In the genomic region with DNA sequence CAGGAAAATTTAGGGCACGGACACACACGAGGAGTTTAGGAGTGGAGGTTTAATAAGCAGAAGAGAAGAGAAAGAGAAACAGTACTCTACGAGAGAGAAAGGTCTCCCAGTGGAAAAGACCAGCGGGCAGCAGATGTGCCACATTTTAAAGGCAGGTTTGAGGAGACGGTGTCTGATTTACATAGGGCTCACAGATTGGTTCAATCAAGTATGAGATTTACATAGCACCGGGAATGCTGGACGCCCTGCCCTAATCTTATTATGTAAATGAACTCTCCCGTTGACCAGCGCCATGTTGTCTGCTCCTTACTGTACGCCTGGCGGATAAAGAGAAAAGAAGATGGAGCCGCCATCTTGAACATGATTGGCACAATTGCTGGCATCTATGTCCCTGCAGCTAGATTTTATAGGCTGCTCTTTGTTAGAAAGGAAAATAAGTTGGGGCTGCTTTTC, we compare ENCODE assay signal across 12 cellular contexts. TPM values are rescaled to one million over a fixed set of nuclear protein-coding genes. Genes with fewer than 3 reads are reported as not detected.
DNase-seq lines count a peak whose midpoint lies in the region; ATAC-seq, FAIRE-seq and TF ChIP-seq lines count a peak whose summit lies in the region.
"Had no signal": no experiment of that assay in that cellular context is flagged by ENCODE, and none has a peak within 500 bp of the region (broad histone marks: within the 10 kb centered on the region; RNA-seq: fewer than 3 reads in every experiment).

No MANE protein-coding gene starts in this region.

- BruUV-seq in HepG2 (replicated peaks; lab: Mats Ljungman, UMichigan) = no TSS peak

- in situ Hi-C loops in HepG2 (cut with HindIII; ENCODE audit: extremely low pct_ligation_motif_present, low pct_unique_long_range_greater_than_20kb) = no loop called here

- H3K14ac ChIP-seq in trophoblast cell (ENCODE audit: low read length) = no peak overlapping the region

- H2BK12ac ChIP-seq in trophoblast cell (ENCODE audit: low read length) = no peak overlapping the region

- H4K91ac ChIP-seq in trophoblast cell (ENCODE audit: low read depth, low read length) = no peak overlapping the region

- POLR2A ChIA-PET in HepG2 (lab: Yijun Ruan, JAX) = interaction anchor here (2.0 to 12.0 kb wide), 3 partner anchors 13 to 39 kb away, joined by 12 to 211 read pairs (median 21); a partner anchor contains a TSS

- H4K8ac ChIP-seq in trophoblast cell (ENCODE audit: low read depth, low read length) = no peak overlapping the region

- TF ChIP-seq CTCF in HepG2 (CRISPR knock-in tag; IDR thresholded peaks at IDR 0.05) (no peak), right lobe of liver (IDR thresholded peaks at IDR 0.05) (no peak), kidney (IDR thresholded peaks at IDR 0.05; ENCODE audit: borderline replicate concordance, extremely low read depth, insufficient read depth) (no peak), uterus (IDR thresholded peaks at IDR 0.05) (no peak), GM10266 (IDR thresholded peaks at IDR 0.05; ENCODE audit: control insufficient read depth, insufficient read depth, low read depth, missing control alignments) (no peak)

- H3K9ac ChIP-seq in HepG2 (ENCODE audit: insufficient read depth, low read depth, low read length) = no peak overlapping the region
- no peak overlapping the region for H3K9ac ChIP-seq in kidney (ENCODE audit: low read length in 2 of 2)
- H3K9ac ChIP-seq in trophoblast cell (ENCODE audit: low read length) = no peak overlapping the region

- no peaks in the 10 kb centered on the region; a peak in 1 of 5 replicates for H3K27me3 ChIP-seq in HepG2 (ENCODE audit: control insufficient read depth in 1 of 2, insufficient read depth in 2 of 2, low read length in 2 of 2)
- H3K27me3 ChIP-seq in right lobe of liver = no peaks in the 10 kb centered on the region
- H3K27me3 ChIP-seq in uterus = no peaks in the 10 kb centered on the region
- no peaks in the 10 kb centered on the region for H3K27me3 ChIP-seq in trophoblast cell (ENCODE audit: insufficient read depth, low read length)

- H2AFZ ChIP-seq in HepG2 (ENCODE audit: low read length) = no peak overlapping the region
- no peak overlapping the region for H2AFZ ChIP-seq in trophoblast cell (ENCODE audit: insufficient read depth, low read length, poor library complexity)

- peaks cover 16% of the 10 kb centered on the region for H3K79me1 ChIP-seq in trophoblast cell (ENCODE audit: low read length)

- ATAC-seq in HepG2 = no peak
- no peak for ATAC-seq in right lobe of liver
- no peak for ATAC-seq in GM21381 (IDR thresholded peaks at IDR 0.05; ENCODE audit: unreplicated experiment)
- ATAC-seq: naive thymus-derived CD4-positive, alpha-beta T cell had no signal

- TF ChIP-seq EP300 in HepG2 (IDR thresholded peaks at IDR 0.05; ENCODE audit: low read depth in 2 of 2, low read length in 2 of 2) (no peak), HepG2 (CRISPR knock-in tag; IDR thresholded peaks at IDR 0.05; ENCODE audit: borderline replicate concordance) (no peak)

- H2BK5ac ChIP-seq in trophoblast cell (ENCODE audit: low read depth, low read length, poor library complexity) = no peak overlapping the region

- intact Hi-C loops in HepG2 (cut with micrococcal nuclease; ENCODE audit: unreplicated experiment) = loop anchor here (5.0 kb wide), 1 partner anchor 94 kb away; a partner anchor contains a TSS
- intact Hi-C loops in right lobe of liver (cut with DNase I) = no loop called here
- intact Hi-C loops in kidney (cut with DNase I) = no loop called here
- intact Hi-C loops in uterus (cut with DNase I; ENCODE audit: low total_unique reads) = no loop called here

- TF ChIP-seq POLR2A in HepG2 (IDR thresholded peaks at IDR 0.05; ENCODE audit: insufficient read depth in 1 of 2, low read depth in 2 of 2, low read length in 2 of 2) (no peak), right lobe of liver (IDR thresholded peaks at IDR 0.05) (no peak), uterus (IDR thresholded peaks at IDR 0.05) (no peak)

- H4K12ac ChIP-seq in trophoblast cell (ENCODE audit: low read depth, low read length) = no peak overlapping the region

- DNase-seq in HepG2 (ENCODE audit: low spot score) = no peak
- no peak for DNase-seq in right lobe of liver
- DNase-seq in astrocyte of the hippocampus (ENCODE audit: low read depth, low spot score) = peak; percentile 35
- peak; percentile 26 for DNase-seq in kidney
- no peak for DNase-seq in uterus
- DNase-seq in trophoblast cell = no peak
- DNase-seq in GM10266 (ENCODE audit: extremely low spot score) = no peak
- DNase-seq: activated CD4-positive, CD25-positive, alpha-beta regulatory T cell treated with anti-CD3 and anti-CD28 coated beads, Interleukin-2, amount 50 U/mL, for 72 hours; cortex of kidney; naive thymus-derived CD4-positive, alpha-beta T cell; stimulated activated CD4-positive, alpha-beta T cell treated with anti-CD3 and anti-CD28 coated beads, Interleukin-2, amount 100 ng/mL, for 48 hours had no signal

- no peak overlapping the region for H3K27ac ChIP-seq in HepG2 (ENCODE audit: extremely low read length, insufficient read depth, low read length)
- H3K27ac ChIP-seq in right lobe of liver = no peak overlapping the region
- no peak overlapping the region for H3K27ac ChIP-seq in kidney (ENCODE audit: low read depth in 2 of 2, low read length in 2 of 2)
- H3K27ac ChIP-seq in uterus = peak overlapping the region; percentile 87 to 91
- no peak overlapping the region for H3K27ac ChIP-seq in trophoblast cell (ENCODE audit: low read depth, low read length)

- no peaks in the 10 kb centered on the region for H3K36me3 ChIP-seq in HepG2 (replicated peaks in 1 of 2; ENCODE audit: control insufficient read depth in 1 of 2, insufficient read depth in 2 of 2, low read length in 2 of 2)
- H3K36me3 ChIP-seq in right lobe of liver = no peaks in the 10 kb centered on the region
- no peaks in the 10 kb centered on the region for H3K36me3 ChIP-seq in kidney (ENCODE audit: control insufficient read depth in 1 of 2, insufficient read depth in 2 of 2, low read length in 2 of 2)
- no peaks in the 10 kb centered on the region for H3K36me3 ChIP-seq in uterus
- H3K36me3 ChIP-seq in trophoblast cell (ENCODE audit: control insufficient read depth in 1 of 2, insufficient read depth in 2 of 2, low read length in 2 of 2) = no peaks in the 10 kb centered on the region

- H3K9me3 ChIP-seq in HepG2 (ENCODE audit: low read length) = no peaks in the 10 kb centered on the region
- no peaks in the 10 kb centered on the region for H3K9me3 ChIP-seq in right lobe of liver
- no peaks in the 10 kb centered on the region for H3K9me3 ChIP-seq in kidney (ENCODE audit: control insufficient read depth in 1 of 2, low read length in 2 of 2)
- no peaks in the 10 kb centered on the region for H3K9me3 ChIP-seq in uterus
- H3K9me3 ChIP-seq in trophoblast cell (ENCODE audit: insufficient read depth, low read depth, low read length) = no peaks in the 10 kb centered on the region

- H3K4me3 ChIP-seq in HepG2 (replicated peaks in 1 of 3; ENCODE audit: insufficient read depth in 1 of 3, low read depth in 2 of 3, low read length in 3 of 3) (no peak overlapping the region), right lobe of liver (no peak overlapping the region), kidney (ENCODE audit: low read length in 2 of 2) (no peak overlapping the region), uterus (no peak overlapping the region), trophoblast cell (ENCODE audit: low read depth, low read length) (no peak overlapping the region)

- H3K79me2 ChIP-seq in HepG2 (ENCODE audit: insufficient read depth, low read length) (no peaks in the 10 kb centered on the region), trophoblast cell (ENCODE audit: control insufficient read depth, insufficient read depth, low read length, poor library complexity) (peaks cover 4% of the 10 kb centered on the region)

- H4K20me1 ChIP-seq in HepG2 (ENCODE audit: insufficient read depth, low read length) = no peaks in the 10 kb centered on the region

- TF ChIP-seq RAD21 in HepG2 (CRISPR knock-in tag; IDR thresholded peaks at IDR 0.05) = no peak

- peaks cover 58% of the 10 kb centered on the region for H3K4me1 ChIP-seq in HepG2 (ENCODE audit: insufficient read depth, low read length)
- H3K4me1 ChIP-seq in right lobe of liver = peaks cover 0 to 10% (median 3%) of the 10 kb centered on the region in 4 donors
- peaks cover 21 to 25% of the 10 kb centered on the region in 2 donors for H3K4me1 ChIP-seq in kidney (ENCODE audit: control insufficient read depth in 1 of 2, insufficient read depth in 1 of 2, low read depth in 1 of 2, low read length in 2 of 2)
- H3K4me1 ChIP-seq in uterus = peaks cover 9 to 27% of the 10 kb centered on the region in 2 donors
- H3K4me1 ChIP-seq in trophoblast cell (ENCODE audit: control insufficient read depth in 1 of 2, insufficient read depth in 2 of 2, low read length in 2 of 2) = peaks cover 28 to 33% of the 10 kb centered on the region in 2 experiments

- H3K4ac ChIP-seq in trophoblast cell (ENCODE audit: low read depth, low read length) = no peak overlapping the region

- H3K4me2 ChIP-seq in HepG2 (ENCODE audit: low read depth, low read length) (no peak overlapping the region), trophoblast cell (ENCODE audit: low read length) (no peak overlapping the region)

- 86% methylated on average over 12 of the region's 12 CpGs for WGBS in HepG2 (ENCODE audit: low lambda C conversion rate)
- 89% methylated on average over 12 of the region's 12 CpGs for WGBS in right lobe of liver (ENCODE audit: insufficient coverage, low coverage, low lambda C conversion rate, missing lambda C conversion rate)
- no CpG with 5 or more reads among the region's 12 CpGs for WGBS in trophoblast cell (ENCODE audit: extremely low coverage, insufficient coverage, insufficient read length)

- H3K23ac ChIP-seq in trophoblast cell (ENCODE audit: low read length) = no peak overlapping the region

- no peak overlapping the region for H3K18ac ChIP-seq in trophoblast cell (ENCODE audit: low read length)

- no peak overlapping the region for H2AK5ac ChIP-seq in trophoblast cell (ENCODE audit: low read length)

- no peak overlapping the region for H2BK120ac ChIP-seq in trophoblast cell (ENCODE audit: insufficient read depth, low read length, poor library complexity)

- CTCF ChIA-PET in HepG2 (lab: Yijun Ruan, JAX; ENCODE audit: low intra/inter-chr PET ratio, low total read pairs) = no interaction called here

- FAIRE-seq in HepG2 (lab: Jason Lieb, UNC) (no peak), kidney (lab: Jason Lieb, UNC) (no peak)

RNA-seq across cellular contexts. Expression of a gene that starts 17.9 kb away (rescaled TPM):
- total RNA-seq in HepG2 (2016; rRNA removed; fragmentation: Illumina TruSeq; extraction: Trizol) (232 and 319 TPM in 2 replicates), right lobe of liver (100 to 1,000 TPM in 3 of 6 experiments, 10 to 100 TPM in 3; 84.8 to 140 (median 106) TPM), kidney (171 TPM), uterus (100 to 1,000 TPM; 112 to 387 (median 295) TPM)
- total RNA-seq in HepG2 (2016; cell fraction: cytosol; rRNA removed; fragmentation: Illumina TruSeq; extraction: Trizol; ENCODE audit: low read depth) = 103 and 116 TPM in 2 replicates
- 208 and 321 TPM in 2 replicates for total RNA-seq in HepG2 (2016; cell fraction: insoluble cytoplasmic fraction; rRNA removed; fragmentation: Illumina TruSeq; extraction: Trizol)
- total RNA-seq in HepG2 (2016; cell fraction: membrane; rRNA removed; fragmentation: Illumina TruSeq; extraction: Trizol) = 196 and 209 TPM in 2 replicates
- total RNA-seq in HepG2 (2016; cell fraction: nucleus; rRNA removed; fragmentation: Illumina TruSeq; extraction: Trizol) = 367 and 382 TPM in 2 replicates
- polyA plus RNA-seq in HepG2 (2011; rRNA removed) (173 and 197 TPM in 2 replicates), kidney (ENCODE audit: insufficient read depth, low read depth, low replicate concordance) (131 TPM)
- 81.6 and 128 TPM in 2 replicates for polyA plus RNA-seq in HepG2 (2011; cell fraction: cytosol; rRNA removed)
- 363 and 589 TPM in 2 replicates for polyA plus RNA-seq in HepG2 (2011; cell fraction: nucleus; rRNA removed)
- polyA plus RNA-seq in HepG2 (2012) = 58.7 and 87.8 TPM in 2 replicates
- 21.2 and 21.7 TPM in 2 replicates for polyA plus RNA-seq in HepG2 (2016; cell fraction: cytosol; fragmentation: Illumina TruSeq; extraction: Trizol; ENCODE audit: low read depth)
- 160 and 187 TPM in 2 replicates for polyA plus RNA-seq in HepG2 (2016; cell fraction: insoluble cytoplasmic fraction; fragmentation: Illumina TruSeq; extraction: Trizol; ENCODE audit: low read depth)
- 41.5 and 42.6 TPM in 2 replicates for polyA plus RNA-seq in HepG2 (2016; cell fraction: membrane; fragmentation: Illumina TruSeq; extraction: Trizol; ENCODE audit: low read depth)
- polyA plus RNA-seq in HepG2 (2016; cell fraction: nucleus; fragmentation: Illumina TruSeq; extraction: Trizol; ENCODE audit: insufficient read depth, low read depth) = 546 and 548 TPM in 2 replicates
- polyA minus RNA-seq in HepG2 (2011; rRNA and poly(A)+ RNA removed; ENCODE audit: low replicate concordance) = 421 and 666 TPM in 2 replicates
- polyA minus RNA-seq in HepG2 (2011; cell fraction: cytosol; rRNA and poly(A)+ RNA removed) = 80.5 and 103 TPM in 2 replicates
- polyA minus RNA-seq in HepG2 (2011; cell fraction: nucleus; rRNA and poly(A)+ RNA removed) = 421 and 559 TPM in 2 replicates
- 116 and 119 TPM in 2 replicates for polyA plus RNA-seq in trophoblast cell (2013)

Comparison
In these comparisons a context has a peak if more than half of its experiments do, and no peak if none do; other contexts are left out.
1. DNase-seq: peak in astrocyte of the hippocampus (single experiment) and kidney (single experiment); none in HepG2 (single experiment), right lobe of liver (0 of 3), uterus (0 of 2), trophoblast cell (0 of 2) and GM10266 (single experiment).
2. H3K27ac ChIP-seq: peak in uterus (2 of 2); none in HepG2 (single experiment), right lobe of liver (0 of 3), kidney (0 of 2) and trophoblast cell (single experiment).